In the genomic region with DNA sequence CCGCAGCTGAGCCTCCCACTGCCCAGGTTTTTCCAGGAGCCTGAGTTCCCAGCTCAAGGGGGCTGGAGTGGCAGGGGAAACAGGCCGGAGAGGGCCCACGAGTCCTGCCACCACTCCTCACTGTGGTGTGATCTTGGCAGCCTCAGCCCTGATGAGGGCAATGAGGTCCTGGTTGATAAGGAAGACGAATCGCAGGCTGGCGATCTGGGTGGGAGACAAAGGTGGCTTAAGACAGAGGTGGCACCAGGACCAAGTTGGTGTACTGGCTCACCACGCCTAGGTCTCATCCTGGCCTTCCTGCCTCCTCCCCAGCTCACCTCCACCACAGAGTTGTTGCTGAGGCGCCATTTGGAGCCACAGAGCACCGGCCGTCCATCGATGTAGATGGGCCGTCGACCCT, we compare ENCODE assay signal across 12 cellular contexts. TPM values are rescaled to one million over a fixed set of nuclear protein-coding genes. Genes with fewer than 3 reads are reported as not detected.
DNase-seq lines count a peak whose midpoint lies in the region; ATAC-seq and TF ChIP-seq lines count a peak whose summit lies in the region.
"Had no signal": no experiment of that assay in that cellular context is flagged by ENCODE, and none has a peak within 500 bp of the region (broad histone marks: within the 10 kb centered on the region; RNA-seq: fewer than 3 reads in every experiment).

No MANE protein-coding gene starts in this region.

- H3K4me2 ChIP-seq in mammary epithelial cell (ENCODE audit: insufficient read depth, low read depth, low read length) = no peak overlapping the region
- no peak overlapping the region for H3K4me2 ChIP-seq in OCI-LY7 (ENCODE audit: low read length)
- H3K4me2 ChIP-seq: BLaER1 treated with 17β-estradiol and CSF1 and Interleukin-3, amounts not matched to agents 10 nM and 100 nM had no signal

- H3K36me3 Mint-ChIP-seq in MCF 10A (ENCODE audit: insufficient read depth, unreplicated experiment) = peaks cover 49% of the 10 kb centered on the region
- H3K36me3 Mint-ChIP-seq in neural crest cell (ENCODE audit: low read depth) = peaks cover 6% of the 10 kb centered on the region

- dilution Hi-C loops in mammary epithelial cell (cut with HindIII; ENCODE audit: low sequenced_read_pairs) = loop anchor here (5.0 kb wide), 2 partner anchors 46 to 109 kb away; no protein-coding TSS in a partner anchor

- BruUV-seq in mammary epithelial cell (replicated peaks; lab: Mats Ljungman, UMichigan) (TSS peak; percentile 18), MCF 10A (replicated peaks; lab: Mats Ljungman, UMichigan) (no TSS peak), OCI-LY7 (replicated peaks; lab: Mats Ljungman, UMichigan) (TSS peak; percentile 61)

- H3K27me3 Mint-ChIP-seq in MCF 10A (ENCODE audit: insufficient read depth, unreplicated experiment) (peaks cover 2% of the 10 kb centered on the region), neural crest cell (ENCODE audit: low read depth) (no peaks in the 10 kb centered on the region)
- H3K27me3 Mint-ChIP-seq in stimulated activated naive CD8-positive, alpha-beta T cell treated with anti-CD3 and anti-CD28 coated beads, Interleukin-15, amount 100 ng/mL, for 72 hours = no peaks in the 10 kb centered on the region
- H3K27me3 Mint-ChIP-seq: CD4-positive, CD25-positive, alpha-beta regulatory T cell had no signal

- POLR2A ChIA-PET in MCF 10A (lab: Yijun Ruan, JAX) = interaction anchor here (0.8 kb wide), 1 partner anchor 8 kb away, joined by 3 read pairs; no protein-coding TSS in a partner anchor
- POLR2A ChIA-PET in OCI-LY7 (lab: Charles Lee) = no interaction called here

- H3K27ac ChIP-seq in mammary epithelial cell (ENCODE audit: insufficient read depth, low read depth, low read length) (no peak overlapping the region), OCI-LY7 (ENCODE audit: low read depth, low read length, poor library complexity, severe bottlenecking) (no peak overlapping the region)
- H3K27ac ChIP-seq: BLaER1 treated with 17β-estradiol and CSF1 and Interleukin-3, amounts not matched to agents 10 nM and 100 nM had no signal

- intact Hi-C loops in mammary epithelial cell (cut with micrococcal nuclease) = no loop called here
- intact Hi-C loops in MCF 10A (cut with micrococcal nuclease) = no loop called here
- intact Hi-C loops in OCI-LY7 (cut with micrococcal nuclease; ENCODE audit: unreplicated experiment) = no loop called here

- TF ChIP-seq CTCF in mammary epithelial cell (conservative IDR thresholded peaks at IDR 0.05 in 1 of 2, IDR thresholded peaks at IDR 0.05 in 1 of 2; ENCODE audit: extremely low read depth in 1 of 2, insufficient read depth in 1 of 2, low read depth in 1 of 2, low read length in 2 of 2) = no peak
- TF ChIP-seq CTCF in MCF 10A (IDR thresholded peaks at IDR 0.05; ENCODE audit: unreplicated experiment) = no peak
- TF ChIP-seq CTCF in OCI-LY7 (conservative IDR thresholded peaks at IDR 0.05; ENCODE audit: low read length) = no peak
- no peak for TF ChIP-seq CTCF in neural crest cell (conservative IDR thresholded peaks at IDR 0.05)

- DNase-seq in mammary epithelial cell (no peak), MCF 10A (ENCODE audit: unreplicated experiment) (no peak), OCI-LY7 (ENCODE audit: low spot score) (no peak), neural crest cell (ENCODE audit: low read depth, low spot score) (no peak), SK-N-DZ (ENCODE audit: low spot score) (no peak)
- no peak for DNase-seq in stimulated activated naive CD8-positive, alpha-beta T cell treated with anti-CD3 and anti-CD28 coated beads, Interleukin-15, amount 100 ng/mL, for 72 hours
- DNase-seq: CD4-positive, CD25-positive, alpha-beta regulatory T cell; DMS 273 treated with DMSO at 0.1 percent for 48 hours; GOT3; H9 had no signal

- H3K79me2 ChIP-seq in mammary epithelial cell (ENCODE audit: insufficient read depth, low read length) = no peaks in the 10 kb centered on the region
- H3K79me2 ChIP-seq in OCI-LY7 (ENCODE audit: insufficient read depth, low read depth, low read length) = no peaks in the 10 kb centered on the region

- WGBS in mammary epithelial cell (ENCODE audit: low coverage, missing lambda C conversion rate) = 88% methylated on average over 10 of the region's 13 CpGs

- no peaks in the 10 kb centered on the region for H3K27me3 ChIP-seq in mammary epithelial cell (ENCODE audit: insufficient read depth, low read length)
- H3K27me3 ChIP-seq: BLaER1 treated with 17β-estradiol and CSF1 and Interleukin-3, amounts not matched to agents 10 nM and 100 nM had no signal

- CTCF ChIA-PET in mammary epithelial cell (lab: Charles Lee; ENCODE audit: low non-redundant PET) (no interaction called here), MCF 10A (lab: Yijun Ruan, JAX) (interaction anchor here (0.6 to 1.4 kb wide), 4 partner anchors 9 to 200 kb away, joined by 3 to 6 read pairs (median 4); a partner anchor contains a TSS), OCI-LY7 (lab: Charles Lee; ENCODE audit: unreplicated experiment) (no interaction called here)

- in situ Hi-C loops in mammary epithelial cell (cut with MboI; ENCODE audit: low sequenced_read_pairs in 2 of 2) = no loop called here

- H3K9me3 ChIP-seq in mammary epithelial cell (replicated peaks; ENCODE audit: insufficient read depth, low read length) = no peaks in the 10 kb centered on the region
- H3K9me3 ChIP-seq in OCI-LY7 (ENCODE audit: low read length) = no peaks in the 10 kb centered on the region
- H3K9me3 ChIP-seq: BLaER1 treated with 17β-estradiol and CSF1 and Interleukin-3, amounts not matched to agents 10 nM and 100 nM had no signal

- no peak overlapping the region for H3K9ac ChIP-seq in mammary epithelial cell (ENCODE audit: insufficient read depth, low read length)
- H3K9ac ChIP-seq: BLaER1 treated with 17β-estradiol and CSF1 and Interleukin-3, amounts not matched to agents 10 nM and 100 nM had no signal

- H2AFZ ChIP-seq in mammary epithelial cell (ENCODE audit: low read depth, low read length) (no peak overlapping the region), OCI-LY7 (ENCODE audit: low read length) (no peak overlapping the region)

- H3K36me3 ChIP-seq in mammary epithelial cell (ENCODE audit: insufficient read depth, low read length) (peaks cover 6% of the 10 kb centered on the region), OCI-LY7 (ENCODE audit: insufficient read depth, low read length) (peaks cover 69% of the 10 kb centered on the region)

- H3K9me3 Mint-ChIP-seq in MCF 10A (ENCODE audit: unreplicated experiment) (no peaks in the 10 kb centered on the region), neural crest cell (no peaks in the 10 kb centered on the region)
- no peaks in the 10 kb centered on the region for H3K9me3 Mint-ChIP-seq in stimulated activated naive CD8-positive, alpha-beta T cell treated with anti-CD3 and anti-CD28 coated beads, Interleukin-15, amount 100 ng/mL, for 72 hours
- H3K9me3 Mint-ChIP-seq: CD4-positive, CD25-positive, alpha-beta regulatory T cell; H9 had no signal

- H3K4me3 ChIP-seq in mammary epithelial cell (replicated peaks in 1 of 3; ENCODE audit: insufficient read depth in 1 of 3, low read depth in 2 of 3, low read length in 3 of 3) = no peak overlapping the region
- no peak overlapping the region for H3K4me3 ChIP-seq in OCI-LY7 (ENCODE audit: low read depth, low read length, poor library complexity, severe bottlenecking)
- H3K4me3 ChIP-seq: BLaER1 treated with 17β-estradiol and CSF1 and Interleukin-3, amounts not matched to agents 10 nM and 100 nM had no signal

- H3K4me3 Mint-ChIP-seq in MCF 10A (ENCODE audit: unreplicated experiment) = no peak overlapping the region
- H3K4me3 Mint-ChIP-seq in neural crest cell = no peak overlapping the region
- H3K4me3 Mint-ChIP-seq in stimulated activated naive CD8-positive, alpha-beta T cell treated with anti-CD3 and anti-CD28 coated beads, Interleukin-15, amount 100 ng/mL, for 72 hours = no peak overlapping the region
- H3K4me3 Mint-ChIP-seq: CD4-positive, CD25-positive, alpha-beta regulatory T cell; H9 had no signal

- H3K4me1 ChIP-seq in mammary epithelial cell (ENCODE audit: insufficient read depth, low read length) = no peaks in the 10 kb centered on the region
- H3K4me1 ChIP-seq in OCI-LY7 (ENCODE audit: insufficient read depth, low read length, poor library complexity, severe bottlenecking) = peaks cover 3% of the 10 kb centered on the region

- H3K27ac Mint-ChIP-seq in MCF 10A (ENCODE audit: low read depth, unreplicated experiment) (no peak overlapping the region), neural crest cell (ENCODE audit: unreplicated experiment) (peak overlapping the region; percentile 46)
- no peak overlapping the region for H3K27ac Mint-ChIP-seq in stimulated activated naive CD8-positive, alpha-beta T cell treated with anti-CD3 and anti-CD28 coated beads, Interleukin-15, amount 100 ng/mL, for 72 hours
- H3K27ac Mint-ChIP-seq: H9 had no signal

- no peak for ATAC-seq in GM19397 (IDR thresholded peaks at IDR 0.05; ENCODE audit: unreplicated experiment)
- no peak for ATAC-seq in stimulated activated naive CD8-positive, alpha-beta T cell treated with anti-CD3 and anti-CD28 coated beads, Interleukin-15, amount 100 ng/mL, for 72 hours

- H3K4me1 Mint-ChIP-seq in MCF 10A (ENCODE audit: insufficient read depth, unreplicated experiment) (no peaks in the 10 kb centered on the region), neural crest cell (no peaks in the 10 kb centered on the region)
- peaks cover 47% of the 10 kb centered on the region for H3K4me1 Mint-ChIP-seq in stimulated activated naive CD8-positive, alpha-beta T cell treated with anti-CD3 and anti-CD28 coated beads, Interleukin-15, amount 100 ng/mL, for 72 hours
- H3K4me1 Mint-ChIP-seq: H9 had no signal

- H4K20me1 ChIP-seq in mammary epithelial cell (ENCODE audit: insufficient read depth, low read length) (no peaks in the 10 kb centered on the region), OCI-LY7 (ENCODE audit: insufficient read depth, low read length) (no peaks in the 10 kb centered on the region)

- no peaks in the 10 kb centered on the region for H3K9me2 ChIP-seq in OCI-LY7 (ENCODE audit: insufficient read depth, low read length)

RNA-seq across cellular contexts. Expression of a gene that starts 9.4 kb away (rescaled TPM):
- total RNA-seq in mammary epithelial cell (10 to 100 TPM; 43.8 to 59.5 TPM), MCF 10A (2022) (34.3 and 58.7 TPM in 2 replicates), OCI-LY7 (2022) (65.4 and 72.4 TPM in 2 replicates), neural crest cell (89.6 and 95.3 TPM in 2 replicates)
- polyA plus RNA-seq in mammary epithelial cell = 68.9 TPM
- 38.1 TPM for polyA minus RNA-seq in mammary epithelial cell
- total RNA-seq in OCI-LY7 (2014; rRNA removed; shearing (Covaris generic)) = 72.0 and 75.6 TPM in 2 replicates
- polyA plus RNA-seq in SK-N-DZ (2014; cell fraction: cytosol; rRNA removed) = 128 and 140 TPM in 2 replicates
- 202 and 227 TPM in 2 replicates for polyA plus RNA-seq in SK-N-DZ (2014; cell fraction: nucleus; rRNA removed)

RNA-seq across cellular contexts. Expression of a gene that starts 19.7 kb away (rescaled TPM):
- 1 to 10 TPM in 1 of 2 donors, under 1 TPM in 1; under 0.01 to 1.2 TPM for total RNA-seq in mammary epithelial cell
- 0.08 TPM for polyA plus RNA-seq in mammary epithelial cell
- not detected for polyA minus RNA-seq in mammary epithelial cell
- not detected in 2 replicates for total RNA-seq in MCF 10A (2022)
- total RNA-seq in OCI-LY7 (2014; rRNA removed; shearing (Covaris generic)) = 0.05 and 0.06 TPM in 2 replicates
- 0.57 TPM in 1 of 2 replicates, not detected in the other for total RNA-seq in OCI-LY7 (2022)
- total RNA-seq in neural crest cell = 0.16 and 0.34 TPM in 2 replicates
- 7.2 and 8.5 TPM in 2 replicates for polyA plus RNA-seq in SK-N-DZ (2014; cell fraction: cytosol; rRNA removed)
- polyA plus RNA-seq in SK-N-DZ (2014; cell fraction: nucleus; rRNA removed) = 15.3 and 21.5 TPM in 2 replicates

RNA-seq across cellular contexts. Expression of a gene that starts 46.9 kb away (rescaled TPM):
- under 1 TPM; 0.33 to 0.35 TPM for total RNA-seq in mammary epithelial cell
- 0.19 TPM for polyA plus RNA-seq in mammary epithelial cell
- polyA minus RNA-seq in mammary epithelial cell = not detected
- total RNA-seq in MCF 10A (2022) = 0.30 and 0.64 TPM in 2 replicates
- total RNA-seq in OCI-LY7 (2014; rRNA removed; shearing (Covaris generic)) = 0.21 and 0.60 TPM in 2 replicates
- total RNA-seq in OCI-LY7 (2022) = 2.4 and 2.8 TPM in 2 replicates
- 0.28 TPM in 1 of 2 replicates, not detected in the other for total RNA-seq in neural crest cell
- 0.10 and 0.48 TPM in 2 replicates for polyA plus RNA-seq in SK-N-DZ (2014; cell fraction: cytosol; rRNA removed)
- polyA plus RNA-seq in SK-N-DZ (2014; cell fraction: nucleus; rRNA removed) = 0.25 TPM in 1 of 2 replicates, not detected in the other
- total RNA-seq: CD4-positive, CD25-positive, alpha-beta regulatory T cell had no signal
